Comparison of ENCODE assay signal across 8 cellular contexts in genomic region chr16:70695351-70696070, GRCh38. TPM values are rescaled to one million over a fixed set of nuclear protein-coding genes. Genes with fewer than 3 reads are reported as not detected.
A peak's percentile ranks its signal among the peaks of the same experiment; 100 is the strongest.
DNase-seq lines count a peak whose midpoint lies in the region; ATAC-seq and TF ChIP-seq lines count a peak whose summit lies in the region.

No MANE protein-coding gene starts in this region.

- peak overlapping the region; percentile 25 for H3K27ac ChIP-seq in cingulate gyrus (ENCODE audit: low read depth, low read length)

- ATAC-seq in GM21619 (IDR thresholded peaks at IDR 0.05; ENCODE audit: unreplicated experiment), result no peak

- DNase-seq in DMS153 (lab: John Stamatoyannopoulos, UW) (peak; percentile 86), M059J (ENCODE audit: low read depth) (peak; percentile 79), myocyte (ENCODE audit: low read depth) (peak; percentile 95), midbrain (lab: John Stamatoyannopoulos, UW) (no peak), GM13977 (ENCODE audit: low spot score) (no peak), iPS-NIHi7 (ENCODE audit: extremely low spot score) (no peak)

- no peak for TF ChIP-seq CTCF in GM13977 (IDR thresholded peaks at IDR 0.05; ENCODE audit: extremely low read depth, insufficient read depth, missing control alignments)

- in situ Hi-C loops in GM13977 (cut with MboI; ENCODE audit: low pct_unique_long_range_greater_than_20kb, low sequenced_read_pairs, unreplicated experiment), result no loop called here

RNA-seq across cellular contexts. Expression of gene MTSS2, which starts 9.7 kb away (rescaled TPM):
- total RNA-seq in M059J (2014; rRNA removed; shearing (Covaris generic)), result 39.3 and 69.0 TPM in 2 replicates
- 170 and 234 TPM in 2 replicates for total RNA-seq in myocyte
- 626 TPM for polyA plus RNA-seq in myocyte (2012)

RNA-seq across cellular contexts. Expression of gene IL34, which starts 49.2 kb away (rescaled TPM):
- total RNA-seq in M059J (2014; rRNA removed; shearing (Covaris generic)), result 0.86 TPM in 1 of 2 replicates, not detected in the other
- total RNA-seq in myocyte, result 20.0 and 67.8 TPM in 2 replicates
- 25.0 TPM for polyA plus RNA-seq in myocyte (2012)

Comparison
In these comparisons a context has a peak if more than half of its experiments do, and no peak if none do; other contexts are left out.
1. DNase-seq: peak in DMS153 (single experiment), M059J (single experiment) and myocyte (single experiment); none in midbrain (single experiment), GM13977 (single experiment) and iPS-NIHi7 (single experiment).
2. RNA of gene IL34, which starts 49.2 kb away (total RNA-seq): 20.0 to 67.8 TPM in myocyte; 0.86 TPM in M059J; every median in the first group is over 10 times any median in the second.